In the genomic region with DNA sequence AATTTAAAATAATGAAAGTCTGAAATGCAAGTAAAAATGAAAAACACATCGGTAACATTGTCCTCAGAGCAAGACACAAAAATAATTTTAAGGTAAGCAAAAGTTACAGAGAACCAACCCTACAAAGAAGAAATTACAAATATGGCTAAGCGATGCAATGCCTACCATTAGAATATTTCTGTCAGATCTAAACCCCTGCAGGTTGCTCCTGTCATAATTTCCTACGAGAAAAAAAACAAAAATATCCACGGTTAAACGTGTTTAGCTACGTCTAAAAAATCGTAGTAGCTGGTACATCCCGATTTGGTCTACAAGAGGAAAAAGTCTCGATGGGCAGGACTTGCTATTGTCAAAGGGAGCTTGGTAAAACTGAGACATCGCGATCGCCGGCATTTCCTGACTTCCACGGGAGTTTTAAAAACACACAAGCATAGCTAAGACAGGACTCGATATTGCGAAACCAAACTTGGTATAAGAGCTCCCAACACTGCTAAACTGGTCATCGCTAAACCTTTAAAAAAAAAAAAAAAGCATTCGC, we compare ENCODE assay signal across 7 cellular contexts. TPM values are rescaled to one million over a fixed set of nuclear protein-coding genes. Genes with fewer than 3 reads are reported as not detected.
DNase-seq lines count a peak whose midpoint lies in the region; ATAC-seq and TF ChIP-seq lines count a peak whose summit lies in the region.

No MANE protein-coding gene starts in this region.

- no peak for ATAC-seq in HG03159 (IDR thresholded peaks at IDR 0.05; ENCODE audit: unreplicated experiment)

- H3K56ac ChIP-seq in H9 (ENCODE audit: insufficient read length, low read depth, low read length): no peak overlapping the region

- no peak overlapping the region for H2BK12ac ChIP-seq in H9 (ENCODE audit: insufficient read length, low read depth, low read length)

- no peak overlapping the region for H3K4ac ChIP-seq in H9 (ENCODE audit: low read depth, low read length)

- POLR2A ChIA-PET in HEK293T (lab: Yijun Ruan, JAX): interaction anchor here (0.9 to 3.2 kb wide), 23 partner anchors 9 to 443 kb away, joined by 3 to 55 read pairs (median 5); a partner anchor contains a TSS

- no peak overlapping the region for H2AFZ ChIP-seq in H9 (ENCODE audit: low read length)
- peak overlapping the region; percentile 72 for H2AFZ ChIP-seq in OCI-LY1 (ENCODE audit: low read length)

- H3K4me3 ChIP-seq in OCI-LY1 (ENCODE audit: low read depth, low read length, poor library complexity, severe bottlenecking): peak overlapping the region; percentile 68
- H3K4me3 ChIP-seq in astrocyte of the spinal cord (ENCODE audit: low read depth, low read length): peak overlapping the region; percentile 67
- peak overlapping the region; percentile 57 to 65 (median 64) for H3K4me3 ChIP-seq in stomach

- H3K27ac ChIP-seq in H9 (ENCODE audit: insufficient read length, low read depth, low read length): no peak overlapping the region
- H3K27ac ChIP-seq in OCI-LY1 (ENCODE audit: low read depth, low read length, poor library complexity, severe bottlenecking): peak overlapping the region; percentile 95
- H3K27ac ChIP-seq in stomach: peak overlapping the region; percentile 79 to 96 (median 91)

- H3K36me3 Mint-ChIP-seq in H9 (ENCODE audit: insufficient read depth in 1 of 3, low read depth in 3 of 3) (no peaks in the 10 kb centered on the region), immature natural killer cell (peaks cover 0 to 6% (median 3%) of the 10 kb centered on the region in 3 donors)

- peaks cover 16% of the 10 kb centered on the region for H3K23me2 ChIP-seq in H9 (ENCODE audit: insufficient read length, low read depth, low read length, poor library complexity, severe bottlenecking)

- TF ChIP-seq CTCF in H9 (conservative IDR thresholded peaks at IDR 0.05) (no peak), OCI-LY1 (IDR thresholded peaks at IDR 0.05; ENCODE audit: low read length) (no peak), astrocyte of the spinal cord (IDR thresholded peaks at IDR 0.05; ENCODE audit: low read depth, low read length) (no peak), stomach (IDR thresholded peaks at IDR 0.05) (no peak)

- no peak overlapping the region for H4K8ac ChIP-seq in H9 (replicated peaks; ENCODE audit: insufficient read length, low read depth, low read length)

- no peak overlapping the region for H4K5ac ChIP-seq in H9 (ENCODE audit: insufficient read length, low read depth, low read length)

- H3K27me3 Mint-ChIP-seq in H9 (ENCODE audit: low read depth) (peaks cover 93% of the 10 kb centered on the region), immature natural killer cell (ENCODE audit: low read depth in 3 of 3) (peaks cover 45 to 66% (median 54%) of the 10 kb centered on the region in 3 donors)

- no peaks in the 10 kb centered on the region for H3K36me3 ChIP-seq in OCI-LY1 (ENCODE audit: insufficient read depth, low read length)
- H3K36me3 ChIP-seq in stomach: no peaks in the 10 kb centered on the region

- no peak overlapping the region for H3T11ph ChIP-seq in H9 (ENCODE audit: low read length)

- H3K9ac ChIP-seq in H9 (ENCODE audit: extremely low read depth, insufficient read length, low read length) (no peak overlapping the region), OCI-LY1 (ENCODE audit: low read length) (peak overlapping the region; percentile 82)

- in situ Hi-C loops in astrocyte of the spinal cord (cut with HindIII; ENCODE audit: low sequenced_read_pairs): no loop called here

- H3K79me2 ChIP-seq in H9 (ENCODE audit: insufficient read depth, low read length) (no peaks in the 10 kb centered on the region), OCI-LY1 (ENCODE audit: insufficient read depth, low read length) (no peaks in the 10 kb centered on the region)

- no peak overlapping the region for H2BK5ac ChIP-seq in H9 (ENCODE audit: insufficient read length, low read length)

- H3K23ac ChIP-seq in H9 (ENCODE audit: insufficient read length, low read depth, low read length): no peak overlapping the region

- H3K79me1 ChIP-seq in H9 (ENCODE audit: insufficient read depth, low read depth, low read length, poor library complexity, severe bottlenecking): no peaks in the 10 kb centered on the region

- H3K14ac ChIP-seq in H9 (ENCODE audit: insufficient read depth, low read length): no peak overlapping the region

- no peak for TF ChIP-seq POLR2A in stomach (IDR thresholded peaks at IDR 0.05)

- H3K27ac Mint-ChIP-seq in H9 (no peak overlapping the region), immature natural killer cell (peak overlapping the region; percentile 98 to 100 (median 100))

- peak overlapping the region; percentile 96 for H3K4me2 ChIP-seq in H9 (ENCODE audit: insufficient read depth, insufficient read length, low read length)
- H3K4me2 ChIP-seq in OCI-LY1 (ENCODE audit: low read length): peak overlapping the region; percentile 93

- peaks cover 46 to 53% of the 10 kb centered on the region in 2 experiments for H3K4me1 Mint-ChIP-seq in H9
- peaks cover 75 to 83% of the 10 kb centered on the region in 2 donors for H3K4me1 Mint-ChIP-seq in immature natural killer cell

- WGBS in H9 (ENCODE audit: extremely low coverage, insufficient read length, low lambda C conversion rate): no CpG with 5 or more reads among the region's 18 CpGs
- WGBS in stomach, 5 donors: 5 to 13% (median 8%) methylated on average over 18 of the region's 18 CpGs

- intact Hi-C loops in stomach (cut with DNase I; ENCODE audit: low total_unique reads): loop anchor here (10.0 kb wide), 1 partner anchor 64 kb away; no protein-coding TSS in a partner anchor

- no peak overlapping the region for H2BK15ac ChIP-seq in H9 (ENCODE audit: low read depth, low read length)

- H3K4me3 Mint-ChIP-seq in H9: peak overlapping the region; percentile 56 to 75; a peak in 4 of 5 replicates
- H3K4me3 Mint-ChIP-seq in immature natural killer cell: peak overlapping the region; percentile 93 to 99 (median 98)

- no peak for DNase-seq in H9
- DNase-seq in astrocyte of the spinal cord (ENCODE audit: low read depth, low spot score): no peak
- peak; percentile 62 to 72 (median 69) for DNase-seq in immature natural killer cell
- no peak for DNase-seq in stomach
- no peak for DNase-seq in HEK293T (ENCODE audit: extremely low spot score)

- TF ChIP-seq EP300 in stomach (IDR thresholded peaks at IDR 0.05): no peak

- H4K20me1 ChIP-seq in H9 (ENCODE audit: control insufficient read depth, insufficient read depth, insufficient read length) (no peaks in the 10 kb centered on the region), OCI-LY1 (ENCODE audit: insufficient read depth, low read length) (no peaks in the 10 kb centered on the region)

- H3K4me1 ChIP-seq in H9 (ENCODE audit: insufficient read depth, low read length) (peaks cover 7% of the 10 kb centered on the region), OCI-LY1 (ENCODE audit: insufficient read depth, low read length, severe bottlenecking) (peaks cover 50% of the 10 kb centered on the region), stomach (peaks cover 0 to 69% (median 44%) of the 10 kb centered on the region in 4 donors)

- no peaks in the 10 kb centered on the region for H3K9me2 ChIP-seq in OCI-LY1 (ENCODE audit: low read depth, low read length)

- no peak overlapping the region for H2AK5ac ChIP-seq in H9 (ENCODE audit: insufficient read length, low read length)

- H3K9me3 ChIP-seq in H9 (ENCODE audit: control insufficient read depth, low read depth, low read length) (no peaks in the 10 kb centered on the region), OCI-LY1 (ENCODE audit: low read length) (no peaks in the 10 kb centered on the region), stomach (peaks cover 0 to 8% (median 0%) of the 10 kb centered on the region in 4 donors)

- CTCF ChIA-PET in HEK293T (lab: Yijun Ruan, JAX): interaction anchor here (0.6 to 1.7 kb wide), 14 partner anchors 14 to 1672 kb away, joined by 3 to 13 read pairs (median 4); no protein-coding TSS in a partner anchor

- peaks cover 5% of the 10 kb centered on the region for H3F3A ChIP-seq in OCI-LY1 (ENCODE audit: insufficient read depth, low read length)

- H3K9me3 Mint-ChIP-seq in H9: peaks cover 0 to 2% of the 10 kb centered on the region in 2 experiments; a peak in 1 of 5 replicates
- H3K9me3 Mint-ChIP-seq in immature natural killer cell: peaks cover 0 to 2% (median 0%) of the 10 kb centered on the region in 6 donors

- no peak overlapping the region for H4K91ac ChIP-seq in H9 (ENCODE audit: insufficient read length, low read depth, low read length)

- H2BK120ac ChIP-seq in H9 (ENCODE audit: low read depth, low read length, poor library complexity, severe bottlenecking): no peak overlapping the region

- H3K27me3 ChIP-seq in H9 (ENCODE audit: insufficient read depth, low read length) (peaks cover 79% of the 10 kb centered on the region), OCI-LY1 (ENCODE audit: insufficient read depth, low read length) (no peaks in the 10 kb centered on the region), stomach (peaks cover 4 to 87% (median 32%) of the 10 kb centered on the region in 3 donors)

- no peak overlapping the region for H3K18ac ChIP-seq in H9 (ENCODE audit: insufficient read length, low read depth, low read length)

- no peak overlapping the region for H2BK20ac ChIP-seq in H9 (ENCODE audit: low read depth, low read length, poor library complexity, severe bottlenecking)

TF ChIP-seq in HEK293T, 16 proteins besides CTCF, POLR2A, EP300 and RAD21 (continues in another document):
- TF ChIP-seq ELF4 (IDR thresholded peaks at IDR 0.05): no peak
- no peak for TF ChIP-seq ARNT (IDR thresholded peaks at IDR 0.05)
- TF ChIP-seq LEF1 (IDR thresholded peaks at IDR 0.05; ENCODE audit: borderline replicate concordance): no peak
- no peak for TF ChIP-seq SP1 (IDR thresholded peaks at IDR 0.05)
- TF ChIP-seq L3MBTL2 (conservative IDR thresholded peaks at IDR 0.05): no peak
- no peak for TF ChIP-seq FOXM1 (IDR thresholded peaks at IDR 0.05; ENCODE audit: borderline replicate concordance)
- TF ChIP-seq, protein P1, sequence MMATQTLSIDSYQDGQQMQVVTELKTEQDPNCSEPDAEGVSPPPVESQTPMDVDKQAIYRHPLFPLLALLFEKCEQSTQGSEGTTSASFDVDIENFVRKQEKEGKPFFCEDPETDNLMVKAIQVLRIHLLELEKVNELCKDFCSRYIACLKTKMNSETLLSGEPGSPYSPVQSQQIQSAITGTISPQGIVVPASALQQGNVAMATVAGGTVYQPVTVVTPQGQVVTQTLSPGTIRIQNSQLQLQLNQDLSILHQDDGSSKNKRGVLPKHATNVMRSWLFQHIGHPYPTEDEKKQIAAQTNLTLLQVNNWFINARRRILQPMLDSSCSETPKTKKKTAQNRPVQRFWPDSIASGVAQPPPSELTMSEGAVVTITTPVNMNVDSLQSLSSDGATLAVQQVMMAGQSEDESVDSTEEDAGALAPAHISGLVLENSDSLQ (IDR thresholded peaks at IDR 0.05): no peak
- no peak for TF ChIP-seq ZNF384 (IDR thresholded peaks at IDR 0.05)
- no peak for TF ChIP-seq SUZ12 (IDR thresholded peaks at IDR 0.05)
- no peak for TF ChIP-seq TARDBP (IDR thresholded peaks at IDR 0.05)
- TF ChIP-seq FOXA1 (IDR thresholded peaks at IDR 0.05): no peak
- no peak for TF ChIP-seq NFRKB (IDR thresholded peaks at IDR 0.05)
- no peak for TF ChIP-seq FOXK2 (IDR thresholded peaks at IDR 0.05)

RNA-seq across cellular contexts. Expression of a gene that starts 1.1 kb away (rescaled TPM):
- total RNA-seq in H9 (2021) (0.20 and 0.22 TPM in 2 replicates), stomach (1 to 10 TPM in 4 of 5 donors, not detected in 1; 1.2 to 7.5 (median 2.8) TPM)
- polyA plus RNA-seq in immature natural killer cell (10 to 100 TPM; 35.3 to 53.0 (median 44.3) TPM), stomach (1 to 10 TPM in 1 of 3 donors, under 1 TPM in 2; 0.76 to 2.2 (median 0.87) TPM)

Comparison
In these comparisons a context has a peak if more than half of its experiments do, and no peak if none do; other contexts are left out.
1. DNase-seq: peak in immature natural killer cell (3 of 3); none in H9 (single experiment), astrocyte of the spinal cord (single experiment), stomach (single experiment) and HEK293T (single experiment).
2. H3K27ac Mint-ChIP-seq: peak in immature natural killer cell (6 of 6); none in H9 (0 of 3).
3. Peak in every context shown above with its lines, with median percentiles within 50 percentile points of each other: H3K4me3 ChIP-seq.